ENCODE assay signal across 9 cellular contexts in the genomic region with DNA sequence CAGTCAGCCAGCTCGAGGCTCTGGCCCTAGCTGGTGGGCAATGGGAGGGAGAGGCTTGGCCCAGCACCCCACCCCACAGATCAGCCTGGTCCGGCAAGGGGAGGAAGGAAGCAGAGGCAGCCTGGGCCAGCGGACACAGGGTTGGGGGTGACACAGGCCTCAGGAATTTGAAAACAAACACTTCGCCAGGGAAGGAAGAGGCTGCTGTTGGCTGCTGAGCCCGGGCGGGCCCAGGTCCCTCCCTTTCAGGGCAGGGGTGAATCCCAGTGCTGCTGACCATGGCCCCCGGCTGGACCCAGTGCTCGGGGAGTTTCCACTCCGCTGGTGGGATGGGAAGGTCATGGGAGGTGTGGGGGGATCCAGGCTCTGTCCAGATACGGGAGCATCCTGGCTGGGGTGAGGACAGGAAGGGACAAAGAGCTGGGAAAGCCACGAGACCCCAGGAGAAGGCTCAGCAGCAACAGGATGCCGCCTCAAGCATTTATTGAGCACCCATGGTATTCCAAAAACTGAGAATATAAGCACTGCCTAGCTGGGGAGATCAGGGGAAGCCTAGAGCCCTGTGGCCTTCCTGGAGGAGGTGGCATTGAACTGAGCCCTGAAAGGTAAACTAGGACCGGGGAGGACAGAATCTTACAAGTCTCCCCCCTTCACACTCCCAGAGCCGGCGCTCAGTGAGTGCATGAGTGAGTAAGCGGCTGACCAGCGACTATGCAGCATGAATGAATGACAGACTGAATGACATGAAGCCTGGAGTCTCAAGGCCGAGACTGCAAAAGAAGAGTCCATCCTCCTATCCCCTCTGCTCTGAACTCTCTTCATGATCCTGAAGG. TPM values are rescaled to one million over a fixed set of nuclear protein-coding genes. Genes with fewer than 3 reads are reported as not detected.
DNase-seq lines count a peak whose midpoint lies in the region; ATAC-seq, FAIRE-seq and TF ChIP-seq lines count a peak whose summit lies in the region.
"Had no signal": no experiment of that assay in that cellular context is flagged by ENCODE, and none has a peak within 500 bp of the region (broad histone marks: within the 10 kb centered on the region; RNA-seq: fewer than 3 reads in every experiment).

No MANE protein-coding gene starts in this region.

- H3K9ac ChIP-seq in kidney (ENCODE audit: low read length in 2 of 2) (peak overlapping the region; percentile 23 to 80), stomach smooth muscle (ENCODE audit: low read length in 2 of 2) (peak overlapping the region; percentile 11 to 72)

- H3K27me3 ChIP-seq in stomach smooth muscle (ENCODE audit: control insufficient read depth in 1 of 2, insufficient read depth in 2 of 2, low read length in 2 of 2): no peaks in the 10 kb centered on the region

- TF ChIP-seq CTCF in kidney (IDR thresholded peaks at IDR 0.05; ENCODE audit: borderline replicate concordance, extremely low read depth, insufficient read depth): no peak

- no peak for ATAC-seq in HG02678 (IDR thresholded peaks at IDR 0.05; ENCODE audit: unreplicated experiment)
- ATAC-seq in HG02852 (IDR thresholded peaks at IDR 0.05; ENCODE audit: unreplicated experiment): no peak
- ATAC-seq: activated CD8-positive, alpha-beta T cell treated with anti-CD3 and anti-CD28 coated beads for 36 hours had no signal

- intact Hi-C loops in kidney (cut with DNase I): no loop called here

- H3K4me1 ChIP-seq in kidney (ENCODE audit: control insufficient read depth in 1 of 2, insufficient read depth in 1 of 2, low read depth in 1 of 2, low read length in 2 of 2): peaks cover 15 to 23% of the 10 kb centered on the region in 2 donors
- peaks cover 37% of the 10 kb centered on the region for H3K4me1 ChIP-seq in stomach smooth muscle (ENCODE audit: control insufficient read depth, insufficient read depth, low read length)

- H3K4me3 ChIP-seq in kidney (ENCODE audit: low read length in 2 of 2) (peak overlapping the region in 1 of 2 donors; percentile 7), stomach smooth muscle (ENCODE audit: low read length in 2 of 2) (peak overlapping the region in 1 of 2 donors; percentile 40)

- no peak for FAIRE-seq in kidney (lab: Jason Lieb, UNC)

- H3K27ac ChIP-seq in kidney (ENCODE audit: low read depth in 2 of 2, low read length in 2 of 2): peak overlapping the region; percentile 92 to 93
- H3K27ac ChIP-seq in stomach smooth muscle (ENCODE audit: low read length): peak overlapping the region; percentile 87

- in situ Hi-C loops in T47D (cut with HindIII; ENCODE audit: low pct_unique_long_range_greater_than_20kb, low sequenced_read_pairs): no loop called here

- DNase-seq in HK-2 (ENCODE audit: unreplicated experiment): peak; percentile 93
- DNase-seq in T47D (ENCODE audit: low read depth in 1 of 2, low spot score in 1 of 2): peak; percentile 42 to 73
- DNase-seq in kidney: peak; percentile 97
- no peak for DNase-seq in stimulated activated CD4-positive, alpha-beta T cell treated with anti-CD3 and anti-CD28 coated beads, Interleukin-1b, Interleukin-23, amount 100 ng/mL, for 48 hours
- no peak for DNase-seq in NCI-H1694 treated with DMSO at 0.1 percent for 48 hours (lab: John Stamatoyannopoulos, UW)
- DNase-seq: activated CD8-positive, alpha-beta T cell treated with anti-CD3 and anti-CD28 coated beads for 36 hours had no signal

- H3K9me3 ChIP-seq in kidney (ENCODE audit: control insufficient read depth in 1 of 2, low read length in 2 of 2) (no peaks in the 10 kb centered on the region), stomach smooth muscle (ENCODE audit: control insufficient read depth in 2 of 2, low read length in 2 of 2) (no peaks in the 10 kb centered on the region)

- H3K36me3 ChIP-seq in kidney (ENCODE audit: control insufficient read depth in 1 of 2, insufficient read depth in 2 of 2, low read length in 2 of 2): no peaks in the 10 kb centered on the region
- H3K36me3 ChIP-seq in stomach smooth muscle (ENCODE audit: control insufficient read depth in 2 of 2, insufficient read depth in 2 of 2, low read length in 2 of 2): no peaks in the 10 kb centered on the region

RNA-seq across cellular contexts. Expression of a gene that starts 26.2 kb away (rescaled TPM):
- total RNA-seq in kidney: 34.2 TPM
- polyA plus RNA-seq in kidney (ENCODE audit: insufficient read depth, low read depth, low replicate concordance): 5.5 TPM
- total RNA-seq: activated CD8-positive, alpha-beta T cell treated with anti-CD3 and anti-CD28 coated beads for 36 hours had no signal

RNA-seq across cellular contexts. Expression of a gene that starts 30.3 kb away (rescaled TPM):
- total RNA-seq in kidney: 8.2 TPM
- 3.5 TPM for polyA plus RNA-seq in kidney (ENCODE audit: insufficient read depth, low read depth, low replicate concordance)

RNA-seq across cellular contexts. Expression of a gene that starts 54.9 kb away (rescaled TPM):
- 9.4 TPM for total RNA-seq in kidney
- 7.9 TPM for polyA plus RNA-seq in kidney (ENCODE audit: insufficient read depth, low read depth, low replicate concordance)

Comparison
In these comparisons a context has a peak if more than half of its experiments do, and no peak if none do; other contexts are left out.
1. DNase-seq: peak in HK-2 (single experiment), T47D (2 of 2) and kidney (single experiment); none in stimulated activated CD4-positive, alpha-beta T cell treated with anti-CD3 and anti-CD28 coated beads, Interleukin-1b, Interleukin-23, amount 100 ng/mL, for 48 hours (single experiment) and NCI-H1694 treated with DMSO at 0.1 percent for 48 hours (single experiment).